8 cellular contexts compared by ENCODE assay signal in genomic region chr17:17305282-17305801, GRCh38. TPM values are rescaled to one million over a fixed set of nuclear protein-coding genes. Genes with fewer than 3 reads are reported as not detected.
DNase-seq lines count a peak whose midpoint lies in the region; ATAC-seq and TF ChIP-seq lines count a peak whose summit lies in the region.

No MANE protein-coding gene starts in this region.

- no peak overlapping the region for H3K4me3 ChIP-seq in uterus
- H3K4me3 ChIP-seq in smooth muscle cell, result no peak overlapping the region

- H3K9me3 Mint-ChIP-seq in T-helper 2 cell treated with Interferon-gamma antibody and Interleukin-4, amounts not matched to agents 5 μg/mL and 100 μg/mL, for 36 hours, result no peaks in the 10 kb centered on the region

- peak overlapping the region; percentile 95 for H3K27ac Mint-ChIP-seq in T-helper 2 cell treated with Interferon-gamma antibody and Interleukin-4, amounts not matched to agents 5 μg/mL and 100 μg/mL, for 36 hours

- intact Hi-C loops in uterus (cut with DNase I; ENCODE audit: low total_unique reads), result no loop called here

- no peak overlapping the region for H2AFZ ChIP-seq in smooth muscle cell (ENCODE audit: low read depth)

- H3K4me2 ChIP-seq in smooth muscle cell, result no peak overlapping the region

- H3K9ac ChIP-seq in smooth muscle cell (ENCODE audit: low read depth), result no peak overlapping the region

- H3K27ac ChIP-seq in uterus (no peak overlapping the region), smooth muscle cell (ENCODE audit: low read depth) (no peak overlapping the region)

- TF ChIP-seq CTCF in uterus (IDR thresholded peaks at IDR 0.05), result no peak
- no peak for TF ChIP-seq CTCF in smooth muscle cell (IDR thresholded peaks at IDR 0.05; ENCODE audit: borderline replicate concordance, insufficient read depth, poor library complexity, severe bottlenecking)

- H3K4me1 ChIP-seq in uterus (no peaks in the 10 kb centered on the region), smooth muscle cell (ENCODE audit: low read depth) (no peaks in the 10 kb centered on the region)

- peak; percentile 61 for ATAC-seq in GM21367 (IDR thresholded peaks at IDR 0.05; ENCODE audit: unreplicated experiment)

- peaks cover 24% of the 10 kb centered on the region for H3K4me1 Mint-ChIP-seq in T-helper 2 cell treated with Interferon-gamma antibody and Interleukin-4, amounts not matched to agents 5 μg/mL and 100 μg/mL, for 36 hours (ENCODE audit: low read depth)

- DNase-seq in GF-D8 (lab: John Stamatoyannopoulos, UW) (peak; percentile 81), HK-2 (ENCODE audit: unreplicated experiment) (peak; percentile 13), cerebellar cortex (ENCODE audit: low spot score) (peak; percentile 19), uterus (no peak), smooth muscle cell (lab: John Stamatoyannopoulos, UW; ENCODE audit: unreplicated experiment) (no peak)
- DNase-seq in T-helper 2 cell treated with Interferon-gamma antibody and Interleukin-4, amounts not matched to agents 5 μg/mL and 100 μg/mL, for 36 hours (ENCODE audit: low spot score), result peak; percentile 55
- peak in 2 of 3 donors; percentile 12 to 18 for DNase-seq in stimulated activated CD4-positive, alpha-beta T cell treated with anti-CD3 and anti-CD28 coated beads, TNF-alpha, amount 100 ng/mL, for 1 hour (ENCODE audit: low read depth in 3 of 3, low spot score in 1 of 3)

- peak overlapping the region; percentile 73 for H3K4me3 Mint-ChIP-seq in T-helper 2 cell treated with Interferon-gamma antibody and Interleukin-4, amounts not matched to agents 5 μg/mL and 100 μg/mL, for 36 hours

- H3K36me3 Mint-ChIP-seq in T-helper 2 cell treated with Interferon-gamma antibody and Interleukin-4, amounts not matched to agents 5 μg/mL and 100 μg/mL, for 36 hours (ENCODE audit: low read depth), result peaks cover 5% of the 10 kb centered on the region

- H3K9me3 ChIP-seq in uterus (no peaks in the 10 kb centered on the region), smooth muscle cell (replicated peaks; ENCODE audit: low read depth) (no peaks in the 10 kb centered on the region)

- no peaks in the 10 kb centered on the region for H3K36me3 ChIP-seq in uterus
- H3K36me3 ChIP-seq in smooth muscle cell (ENCODE audit: low read depth), result no peaks in the 10 kb centered on the region

- H3K27me3 ChIP-seq in uterus, result no peaks in the 10 kb centered on the region
- H3K27me3 ChIP-seq in smooth muscle cell (ENCODE audit: low read depth), result no peaks in the 10 kb centered on the region

- 31% methylated on average over 8 of the region's 8 CpGs for WGBS in smooth muscle cell (ENCODE audit: low lambda C conversion rate)

- no peaks in the 10 kb centered on the region for H3K27me3 Mint-ChIP-seq in T-helper 2 cell treated with Interferon-gamma antibody and Interleukin-4, amounts not matched to agents 5 μg/mL and 100 μg/mL, for 36 hours (ENCODE audit: low read depth)

- H4K20me1 ChIP-seq in smooth muscle cell (ENCODE audit: low read depth), result no peaks in the 10 kb centered on the region

- TF ChIP-seq POLR2A in uterus (IDR thresholded peaks at IDR 0.05), result no peak

- no peaks in the 10 kb centered on the region for H3K79me2 ChIP-seq in smooth muscle cell (ENCODE audit: low read depth)

- H3F3A ChIP-seq in smooth muscle cell (ENCODE audit: low read depth), result peaks cover 5% of the 10 kb centered on the region

RNA-seq across cellular contexts. Expression of gene NT5M, which starts 2.2 kb away (rescaled TPM):
- total RNA-seq in uterus (1 to 10 TPM in 3 of 4 donors, under 1 TPM in 1; 0.26 to 7.8 (median 2.8) TPM), smooth muscle cell (2.5 and 4.5 TPM in 2 replicates)
- 6.1 and 7.5 TPM in 2 replicates for polyA plus RNA-seq in smooth muscle cell

RNA-seq across cellular contexts. Expression of gene COPS3, which starts 24.3 kb away (rescaled TPM):
- total RNA-seq in uterus (10 to 100 TPM; 13.1 to 83.3 (median 49.4) TPM), smooth muscle cell (77.0 and 107 TPM in 2 replicates)
- polyA plus RNA-seq in smooth muscle cell, result 68.3 and 76.4 TPM in 2 replicates

Comparison
In these comparisons a context has a peak if more than half of its experiments do, and no peak if none do; other contexts are left out.
1. DNase-seq: peak in GF-D8 (single experiment), HK-2 (single experiment), T-helper 2 cell treated with Interferon-gamma antibody and Interleukin-4, amounts not matched to agents 5 μg/mL and 100 μg/mL, for 36 hours (single experiment), cerebellar cortex (single experiment) and stimulated activated CD4-positive, alpha-beta T cell treated with anti-CD3 and anti-CD28 coated beads, TNF-alpha, amount 100 ng/mL, for 1 hour (2 of 3); none in uterus (0 of 2) and smooth muscle cell (single experiment).